In the genomic region with DNA sequence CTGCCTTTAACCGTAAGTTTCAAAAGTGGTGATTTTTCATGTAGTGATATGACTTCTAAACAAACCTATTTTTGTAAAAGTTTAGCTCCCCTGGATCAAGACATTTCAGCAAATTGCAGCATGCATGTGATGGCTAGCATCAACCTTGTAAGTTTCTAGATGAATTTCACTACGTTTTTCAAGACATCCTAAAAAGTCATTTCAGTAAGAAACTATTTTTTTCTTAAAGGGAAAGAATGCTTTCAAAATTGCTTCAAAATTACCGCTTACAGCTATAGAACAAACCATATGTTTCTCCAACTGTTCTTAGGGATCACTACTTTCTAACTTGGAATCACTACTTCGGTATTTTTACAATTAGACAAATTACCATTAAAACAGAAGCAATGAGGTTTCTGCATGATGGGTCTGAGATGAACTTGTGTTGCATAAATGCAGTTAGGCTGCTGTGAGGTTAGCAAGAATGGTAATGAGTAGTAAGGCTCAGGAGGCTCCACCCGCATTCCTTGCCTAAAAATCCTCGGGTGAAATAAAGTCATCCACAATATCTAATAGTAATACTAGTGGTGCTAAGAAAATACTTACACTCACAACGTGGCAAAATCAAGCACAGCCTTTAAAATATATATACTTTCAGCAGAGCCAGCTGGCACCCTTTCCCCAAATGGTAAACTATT, we compare ENCODE assay signal across 8 cellular contexts. TPM values are rescaled to one million over a fixed set of nuclear protein-coding genes. Genes with fewer than 3 reads are reported as not detected.
DNase-seq lines count a peak whose midpoint lies in the region; ATAC-seq and TF ChIP-seq lines count a peak whose summit lies in the region.

No MANE protein-coding gene starts in this region.

- peak overlapping the region; percentile 68 for H3K4me3 ChIP-seq in mesodermal cell (ENCODE audit: extremely low read depth, insufficient read depth, low read length, poor library complexity, severe bottlenecking)
- H3K4me3 ChIP-seq in vagina: peak overlapping the region; percentile 83 to 88

- H3K9me3 Mint-ChIP-seq in activated naive CD4-positive, alpha-beta T cell treated with anti-CD3 and anti-CD28 coated beads for 36 hours: no peaks in the 10 kb centered on the region

- intact Hi-C loops in activated naive CD4-positive, alpha-beta T cell treated with anti-CD3 and anti-CD28 coated beads for 36 hours (cut with micrococcal nuclease): loop anchor here (1.0 to 5.0 kb wide), 8 partner anchors 13 to 324 kb away; a partner anchor contains a TSS
- intact Hi-C loops in vagina (cut with DNase I): loop anchor here (10.0 kb wide), 2 partner anchors 49 to 111 kb away; a partner anchor contains a TSS

- H3K36me3 ChIP-seq in mesodermal cell (ENCODE audit: control insufficient read depth, insufficient read depth, low read length) (peaks cover 14% of the 10 kb centered on the region), vagina (peaks cover 0 to 5% of the 10 kb centered on the region in 2 donors)

- H3K27me3 ChIP-seq in vagina: no peaks in the 10 kb centered on the region

- peak overlapping the region; percentile 8 for H3K27ac ChIP-seq in mesodermal cell (ENCODE audit: low read depth, low read length, severe bottlenecking)
- H3K27ac ChIP-seq in vagina: peak overlapping the region; percentile 96

- H3K9me3 ChIP-seq in mesodermal cell (ENCODE audit: control insufficient read depth, low read length): no peaks in the 10 kb centered on the region
- no peaks in the 10 kb centered on the region for H3K9me3 ChIP-seq in vagina

- H3K27me3 Mint-ChIP-seq in activated naive CD4-positive, alpha-beta T cell treated with anti-CD3 and anti-CD28 coated beads for 36 hours (ENCODE audit: low read depth): no peaks in the 10 kb centered on the region

- peak overlapping the region; percentile 72 for H3K4me3 Mint-ChIP-seq in activated naive CD4-positive, alpha-beta T cell treated with anti-CD3 and anti-CD28 coated beads for 36 hours

- no peak for ATAC-seq in HG03521 (IDR thresholded peaks at IDR 0.05; ENCODE audit: unreplicated experiment)
- ATAC-seq in GM21367 (IDR thresholded peaks at IDR 0.05; ENCODE audit: unreplicated experiment): no peak

- 0 to 33% methylated on average over 1 of the region's 7 CpGs for WGBS in mesodermal cell (ENCODE audit: insufficient coverage in 2 of 2), 2 experiments

- no peak for TF ChIP-seq CTCF in vagina (IDR thresholded peaks at IDR 0.05)

- H3K36me3 Mint-ChIP-seq in activated naive CD4-positive, alpha-beta T cell treated with anti-CD3 and anti-CD28 coated beads for 36 hours (ENCODE audit: low read depth): peaks cover 4% of the 10 kb centered on the region

- peaks cover 23% of the 10 kb centered on the region for H3K4me1 Mint-ChIP-seq in activated naive CD4-positive, alpha-beta T cell treated with anti-CD3 and anti-CD28 coated beads for 36 hours (ENCODE audit: low read depth)

- peak overlapping the region; percentile 37 for H3K27ac Mint-ChIP-seq in activated naive CD4-positive, alpha-beta T cell treated with anti-CD3 and anti-CD28 coated beads for 36 hours

- peaks cover 10% of the 10 kb centered on the region for H3K4me1 ChIP-seq in mesodermal cell (ENCODE audit: control insufficient read depth, insufficient read depth, low read length, poor library complexity, severe bottlenecking)
- peaks cover 11% of the 10 kb centered on the region for H3K4me1 ChIP-seq in vagina

- TF ChIP-seq POLR2A in vagina (IDR thresholded peaks at IDR 0.05): no peak

- CTCF ChIA-PET in activated naive CD4-positive, alpha-beta T cell treated with anti-CD3 and anti-CD28 coated beads for 36 hours (lab: Charles Lee): interaction anchor here (0.6 to 1.8 kb wide), 6 partner anchors 9 to 184 kb away, joined by 3 to 10 read pairs (median 4); a partner anchor contains a TSS

- DNase-seq in activated naive CD4-positive, alpha-beta T cell treated with anti-CD3 and anti-CD28 coated beads for 36 hours: peak; percentile 42
- DNase-seq in activated naive CD4-positive, alpha-beta T cell (lab: John Stamatoyannopoulos, UW): no peak
- peak; percentile 2 for DNase-seq in central memory CD4-positive, alpha-beta T cell
- DNase-seq in vagina (ENCODE audit: extremely low spot score in 2 of 2) (no peak), medulla oblongata (ENCODE audit: extremely low spot score) (no peak)

RNA-seq across cellular contexts. Expression of a gene that starts 53.8 kb away (rescaled TPM):
- total RNA-seq in activated naive CD4-positive, alpha-beta T cell treated with anti-CD3 and anti-CD28 coated beads for 36 hours: under 1 TPM; 0.62 to 0.89 TPM
- 24.3 TPM for polyA plus RNA-seq in mesodermal cell (2013, experiment 1 of 2)
- polyA plus RNA-seq in mesodermal cell (2013, experiment 2 of 2): 25.0 TPM
- total RNA-seq in vagina: 15.7 TPM

Comparison
In these comparisons a context has a peak if more than half of its experiments do, and no peak if none do; other contexts are left out.
1. DNase-seq: peak in activated naive CD4-positive, alpha-beta T cell treated with anti-CD3 and anti-CD28 coated beads for 36 hours (single experiment) and central memory CD4-positive, alpha-beta T cell (single experiment); none in activated naive CD4-positive, alpha-beta T cell (0 of 4), vagina (0 of 2) and medulla oblongata (single experiment).